ENCODE assay signal across 2 cellular contexts in the genomic region with DNA sequence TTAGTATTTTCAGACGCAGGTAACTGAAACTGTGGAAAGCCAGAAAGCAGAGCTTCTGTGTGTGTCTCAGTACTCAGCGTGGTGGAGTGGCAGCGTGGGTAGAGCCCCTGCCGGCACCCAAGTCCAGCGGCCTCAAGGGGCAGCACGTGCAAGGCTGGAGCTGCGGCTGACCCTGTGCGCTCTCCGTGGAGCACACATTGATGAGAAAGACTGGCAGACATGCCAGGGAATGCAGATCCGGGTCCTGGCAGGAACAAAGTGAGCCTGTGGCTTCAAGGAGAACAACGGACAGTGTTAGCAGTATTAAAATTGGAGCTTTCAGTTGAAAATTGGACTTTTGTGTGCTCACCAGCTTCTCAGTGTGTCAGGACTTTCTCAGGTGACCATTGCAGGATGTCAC.
TF ChIP-seq lines count a peak whose summit lies in the region.

No MANE protein-coding gene starts in this region.

TF ChIP-seq in HCT116, 20 proteins besides CTCF, POLR2A, EP300 and RAD21:
- TF ChIP-seq CEBPB (IDR thresholded peaks at IDR 0.05; ENCODE audit: low read depth): no peak
- TF ChIP-seq SP1 (IDR thresholded peaks at IDR 0.05; ENCODE audit: low read depth): no peak
- no peak for TF ChIP-seq EZH2phosphoT487 (IDR thresholded peaks at IDR 0.05; ENCODE audit: borderline replicate concordance)
- no peak for TF ChIP-seq ZNF274 (IDR thresholded peaks at IDR 0.05; ENCODE audit: low read depth, low read length)

TF ChIP-seq in GM12878, 131 proteins besides CTCF, POLR2A, EP300 and RAD21:
- TF ChIP-seq POLR2AphosphoS5 (IDR thresholded peaks at IDR 0.05; ENCODE audit: low read length): 0 out of 2 replicates have a peak, but pooled peaks have one; percentile 39
- TF ChIP-seq NR2C2 (IDR thresholded peaks at IDR 0.05; ENCODE audit: borderline replicate concordance, control insufficient read depth, insufficient read length, low read depth): no peak
